ENCODE assay signal across 14 cellular contexts in genomic region chr1:17605582-17606344, GRCh38.
DNase-seq lines count a peak whose midpoint lies in the region; ATAC-seq and TF ChIP-seq lines count a peak whose summit lies in the region.
"Had no signal": no experiment of that assay in that cellular context is flagged by ENCODE, and none has a peak within 500 bp of the region (broad histone marks: within the 10 kb centered on the region; RNA-seq: fewer than 3 reads in every experiment).

No MANE protein-coding gene starts in this region.

- intact Hi-C loops in heart left ventricle (cut with DNase I) (loop anchor here in 9 of 10 donors (1.0 to 10.0 kb wide), 6 partner anchors 36 to 183 kb away; partner anchors contain the start of gene RCC2 (in 1 of the 9)), psoas muscle (cut with DNase I) (loop anchor here in 1 of 2 donors (2.0 kb wide), 1 partner anchor 103 kb away; no protein-coding TSS in a partner anchor)

- H3K27ac ChIP-seq in VCaP (peak overlapping the region; percentile 38; the same call in 1 of the 2 replicates), heart left ventricle (peak overlapping the region; percentile 52 to 95 (median 82)), psoas muscle (peak overlapping the region; percentile 58)

- H3K36me3 ChIP-seq in heart left ventricle (peaks cover 0 to 35% (median 10%) of the 10 kb centered on the region in 9 donors), psoas muscle (ENCODE audit: insufficient read depth in 1 of 2, low read depth in 1 of 2) (peaks cover 0 to 21% of the 10 kb centered on the region in 2 donors)
- H3K36me3 ChIP-seq: HAP-1 had no signal

- ATAC-seq in heart left ventricle (peak; percentile 72 to 77 (median 74)), psoas muscle (peak in 3 of 4 donors; percentile 34 to 61 (median 49)), GM19035 (IDR thresholded peaks at IDR 0.05; ENCODE audit: unreplicated experiment) (no peak), GM18861 (IDR thresholded peaks at IDR 0.05; ENCODE audit: unreplicated experiment) (no peak)
- ATAC-seq: stimulated activated naive B cell treated with anti-CD40 and anti-IgM and Interleukin-4, amounts not matched to agents 10 μg/mL and 1 μg/mL and 100 μg/mL, for 72 hours had no signal

- DNase-seq in DMS79 (lab: John Stamatoyannopoulos, UW) (peak; percentile 50), heart left ventricle (peak in 4 of 5 donors; percentile 57 to 81 (median 70)), psoas muscle (no peak), HuH-7 (ENCODE audit: low spot score) (no peak)
- no peak for DNase-seq in stimulated activated CD4-positive, alpha-beta T cell treated with anti-CD3 and anti-CD28 coated beads, Interleukin-1b, Interleukin-23, amount 100 ng/mL, for 48 hours
- DNase-seq: activated CD4-positive, alpha-beta T cell treated with anti-CD3 and anti-CD28 coated beads, Interleukin-2, amount 10 ng/mL, durations not matched to agents 24 days and 14 days; hippocampal formation; naive B cell; NCI-H526; stimulated activated naive B cell treated with anti-CD40 and anti-IgM and Interleukin-4, amounts not matched to agents 10 μg/mL and 1 μg/mL and 100 μg/mL, for 72 hours had no signal

- TF ChIP-seq CTCF in VCaP (conservative IDR thresholded peaks at IDR 0.05) (no peak), heart left ventricle (IDR thresholded peaks at IDR 0.05) (no peak), psoas muscle (IDR thresholded peaks at IDR 0.05) (no peak)

- no peaks in the 10 kb centered on the region for H3K9me3 ChIP-seq in heart left ventricle
- H3K9me3 ChIP-seq in psoas muscle, result no peaks in the 10 kb centered on the region
- H3K9me3 ChIP-seq: HAP-1 had no signal

- H3K4me3 ChIP-seq in heart left ventricle (no peak overlapping the region), psoas muscle (no peak overlapping the region)
- H3K4me3 ChIP-seq: HAP-1 had no signal

- H3K4me1 ChIP-seq in heart left ventricle, result peaks cover 3 to 26% (median 19%) of the 10 kb centered on the region in 12 donors
- H3K4me1 ChIP-seq in psoas muscle, result peaks cover 6% of the 10 kb centered on the region
- H3K4me1 ChIP-seq: HAP-1 had no signal

- no peaks in the 10 kb centered on the region for H3K27me3 ChIP-seq in heart left ventricle
- H3K27me3 ChIP-seq in psoas muscle (ENCODE audit: insufficient read depth in 3 of 3, low read length in 2 of 3), result no peaks in the 10 kb centered on the region

- 33 to 35% (median 34%) methylated on average over 12 to 15 of the region's 15 CpGs for WGBS in heart left ventricle, 4 donors
- WGBS in psoas muscle, 3 donors, result 43 to 62% (median 53%) methylated on average over 15 of the region's 15 CpGs

- TF ChIP-seq POLR2A in heart left ventricle (IDR thresholded peaks at IDR 0.05), result no peak

Comparison
In these comparisons a context has a peak if more than half of its experiments do, and no peak if none do; other contexts are left out.
1. DNase-seq: peak in DMS79 (single experiment) and heart left ventricle (4 of 5); none in psoas muscle (0 of 2), stimulated activated CD4-positive, alpha-beta T cell treated with anti-CD3 and anti-CD28 coated beads, Interleukin-1b, Interleukin-23, amount 100 ng/mL, for 48 hours (single experiment) and HuH-7 (single experiment).
2. ATAC-seq: peak in heart left ventricle (4 of 4) and psoas muscle (3 of 4); none in GM19035 (single experiment) and GM18861 (single experiment).
3. Peak in every context shown above with its lines, with median percentiles within 50 percentile points of each other: H3K27ac ChIP-seq.